ENCODE assay signal across 19 cellular contexts in the genomic region with DNA sequence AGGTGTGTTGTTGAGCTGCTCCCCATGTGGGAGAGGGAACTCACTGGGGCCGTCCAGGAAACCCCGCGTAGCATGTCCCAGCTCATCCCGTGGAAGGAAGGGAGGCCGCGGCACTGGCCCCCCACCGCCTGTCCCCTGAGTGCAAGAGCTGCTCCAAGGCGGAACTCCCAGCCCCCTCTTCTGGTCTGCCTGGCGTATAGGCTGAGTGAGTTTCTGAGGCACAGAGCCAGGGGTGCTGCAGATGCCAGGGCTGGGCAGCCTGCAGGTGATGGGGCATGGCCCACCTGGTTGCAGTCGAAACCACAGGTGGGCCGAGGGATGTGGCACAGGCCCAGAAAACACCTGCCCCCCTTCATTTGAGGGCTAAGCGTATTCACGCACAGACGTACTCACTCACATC. TPM values are rescaled to one million over a fixed set of nuclear protein-coding genes. Genes with fewer than 3 reads are reported as not detected.
DNase-seq lines count a peak whose midpoint lies in the region; ATAC-seq and TF ChIP-seq lines count a peak whose summit lies in the region.
"Had no signal": no experiment of that assay in that cellular context is flagged by ENCODE, and none has a peak within 500 bp of the region (broad histone marks: within the 10 kb centered on the region; RNA-seq: fewer than 3 reads in every experiment).

No MANE protein-coding gene starts in this region.

- 93 to 95% methylated on average over 7 to 14 of the region's 14 CpGs for WGBS in endodermal cell (ENCODE audit: insufficient coverage in 1 of 2, insufficient read length in 1 of 2), 2 experiments
- WGBS in mammary epithelial cell (ENCODE audit: low coverage, missing lambda C conversion rate), result 91% methylated on average over 4 of the region's 14 CpGs

- no peak overlapping the region for H3K4me2 ChIP-seq in mammary epithelial cell (ENCODE audit: insufficient read depth, low read depth, low read length)

- H3K27ac ChIP-seq in endodermal cell (ENCODE audit: low read depth, low read length) (peak overlapping the region; percentile 57), gastrocnemius medialis (peak overlapping the region; percentile 93 to 100 (median 98)), mammary epithelial cell (ENCODE audit: insufficient read depth, low read depth, low read length) (no peak overlapping the region), SJCRH30 (no peak overlapping the region)
- H3K27ac ChIP-seq in CD4-positive, alpha-beta T cell (ENCODE audit: low read depth, low read length), result no peak overlapping the region
- H3K27ac ChIP-seq: SJSA1 had no signal

- no peaks in the 10 kb centered on the region for H3K4me1 ChIP-seq in endodermal cell (ENCODE audit: control insufficient read depth, insufficient read depth, low read length)
- H3K4me1 ChIP-seq in gastrocnemius medialis, result peaks cover 61 to 72% of the 10 kb centered on the region in 2 donors
- H3K4me1 ChIP-seq in mammary epithelial cell (ENCODE audit: insufficient read depth, low read length), result peaks cover 13% of the 10 kb centered on the region
- H3K4me1 ChIP-seq in SJCRH30, result no peaks in the 10 kb centered on the region
- H3K4me1 ChIP-seq: SJSA1 had no signal

- no peak overlapping the region for H2AFZ ChIP-seq in mammary epithelial cell (ENCODE audit: low read depth, low read length)

- no peak overlapping the region for H3K27ac Mint-ChIP-seq in endodermal cell
- no peak overlapping the region for H3K27ac Mint-ChIP-seq in CD4-positive, alpha-beta T cell
- H3K27ac Mint-ChIP-seq: CD4-positive, CD25-positive, alpha-beta regulatory T cell had no signal

- peak; percentile 51 for DNase-seq in NCI-H345 (lab: John Stamatoyannopoulos, UW)
- no peak for DNase-seq in NCI-H345 treated with DMSO at 0.1 percent for 48 hours (lab: John Stamatoyannopoulos, UW; ENCODE audit: unreplicated experiment)
- DNase-seq in H7, result peak; percentile 50
- DNase-seq in endodermal cell, result no peak
- no peak for DNase-seq in gastrocnemius medialis
- no peak for DNase-seq in CD4-positive, alpha-beta T cell
- DNase-seq in mammary epithelial cell, result no peak
- no peak for DNase-seq in SJCRH30
- DNase-seq: AML-193; Caco-2; CD4-positive, CD25-positive, alpha-beta regulatory T cell; EL; GF-D8; Karpas-422; NCI-H1694; NCI-H82 had no signal

- no peaks in the 10 kb centered on the region for H3K79me2 ChIP-seq in mammary epithelial cell (ENCODE audit: insufficient read depth, low read length)

- BruUV-seq in mammary epithelial cell (replicated peaks; lab: Mats Ljungman, UMichigan), result no TSS peak

- H3K36me3 Mint-ChIP-seq in endodermal cell (ENCODE audit: low read depth), result no peaks in the 10 kb centered on the region
- H3K36me3 Mint-ChIP-seq in CD4-positive, alpha-beta T cell (ENCODE audit: low read depth), result no peaks in the 10 kb centered on the region
- H3K36me3 Mint-ChIP-seq: CD4-positive, CD25-positive, alpha-beta regulatory T cell had no signal

- H3K36me3 ChIP-seq in H7 (replicated peaks; ENCODE audit: control insufficient read depth, insufficient read depth, low read length) (no peaks in the 10 kb centered on the region), endodermal cell (ENCODE audit: control insufficient read depth, insufficient read depth, low read length) (no peaks in the 10 kb centered on the region), gastrocnemius medialis (peaks cover 0 to 38% of the 10 kb centered on the region in 2 donors), mammary epithelial cell (ENCODE audit: insufficient read depth, low read length) (no peaks in the 10 kb centered on the region), SJCRH30 (no peaks in the 10 kb centered on the region)
- H3K36me3 ChIP-seq: SJSA1 had no signal

- peaks cover 8% of the 10 kb centered on the region for H3K4me1 Mint-ChIP-seq in endodermal cell
- H3K4me1 Mint-ChIP-seq in CD4-positive, alpha-beta T cell (ENCODE audit: low read depth), result no peaks in the 10 kb centered on the region
- H3K4me1 Mint-ChIP-seq: CD4-positive, CD25-positive, alpha-beta regulatory T cell had no signal

- TF ChIP-seq POLR2A in gastrocnemius medialis (IDR thresholded peaks at IDR 0.05), result no peak

- H3K4me3 ChIP-seq in H7 (ENCODE audit: insufficient read depth, low read depth, low read length) (no peak overlapping the region), endodermal cell (ENCODE audit: low read length) (no peak overlapping the region), gastrocnemius medialis (no peak overlapping the region), mammary epithelial cell (replicated peaks in 1 of 3; ENCODE audit: insufficient read depth in 1 of 3, low read depth in 2 of 3, low read length in 3 of 3) (no peak overlapping the region), SJCRH30 (no peak overlapping the region)
- H3K4me3 ChIP-seq: SJSA1 had no signal

- in situ Hi-C loops in gastrocnemius medialis (cut with MboI; ENCODE audit: low sequenced_read_pairs in 4 of 4), result loop anchor here in 3 of 4 donors (10.0 kb wide), 1 partner anchor 56 kb away; no protein-coding TSS in a partner anchor
- in situ Hi-C loops in mammary epithelial cell (cut with MboI; ENCODE audit: low sequenced_read_pairs in 2 of 2), result no loop called here

- CTCF ChIA-PET in CD4-positive, alpha-beta T cell (lab: Charles Lee), result no interaction called here
- CTCF ChIA-PET in mammary epithelial cell (lab: Charles Lee; ENCODE audit: low non-redundant PET), result no interaction called here

- TF ChIP-seq CTCF in endodermal cell (conservative IDR thresholded peaks at IDR 0.05), result no peak
- no peak for TF ChIP-seq CTCF in gastrocnemius medialis (IDR thresholded peaks at IDR 0.05 in 4 of 5, conservative IDR thresholded peaks at IDR 0.05 in 1 of 5)
- no peak for TF ChIP-seq CTCF in CD4-positive, alpha-beta T cell (IDR thresholded peaks at IDR 0.05)
- no peak for TF ChIP-seq CTCF in mammary epithelial cell (conservative IDR thresholded peaks at IDR 0.05 in 1 of 2, IDR thresholded peaks at IDR 0.05 in 1 of 2; ENCODE audit: extremely low read depth in 1 of 2, insufficient read depth in 1 of 2, low read depth in 1 of 2, low read length in 2 of 2)

- no peak for ATAC-seq in gastrocnemius medialis
- no peak for ATAC-seq in CD4-positive, alpha-beta T cell (ENCODE audit: poor library complexity)
- ATAC-seq: Panc1 had no signal

- H3K9ac ChIP-seq in endodermal cell (ENCODE audit: extremely low read depth, low read length, poor library complexity, severe bottlenecking), result no peak overlapping the region
- no peak overlapping the region for H3K9ac ChIP-seq in mammary epithelial cell (ENCODE audit: insufficient read depth, low read length)

- no peaks in the 10 kb centered on the region for H3K27me3 Mint-ChIP-seq in endodermal cell (ENCODE audit: insufficient read depth)
- H3K27me3 Mint-ChIP-seq in CD4-positive, alpha-beta T cell, result peaks cover 3% of the 10 kb centered on the region
- H3K27me3 Mint-ChIP-seq: CD4-positive, CD25-positive, alpha-beta regulatory T cell had no signal

- H4K20me1 ChIP-seq in mammary epithelial cell (ENCODE audit: insufficient read depth, low read length), result no peaks in the 10 kb centered on the region

- intact Hi-C loops in gastrocnemius medialis (cut with DNase I; ENCODE audit: low total_unique reads), result no loop called here
- intact Hi-C loops in CD4-positive, alpha-beta T cell (cut with DNase I, micrococcal nuclease), result no loop called here
- intact Hi-C loops in mammary epithelial cell (cut with micrococcal nuclease), result no loop called here

- peaks cover 7% of the 10 kb centered on the region for H3K9me3 Mint-ChIP-seq in endodermal cell
- H3K9me3 Mint-ChIP-seq in CD4-positive, alpha-beta T cell, result no peaks in the 10 kb centered on the region
- H3K9me3 Mint-ChIP-seq: CD4-positive, CD25-positive, alpha-beta regulatory T cell had no signal

- POLR2A ChIA-PET in CD4-positive, alpha-beta T cell (lab: Charles Lee), result no interaction called here

- H3K9me3 ChIP-seq in endodermal cell (ENCODE audit: control insufficient read depth, low read length), result no peaks in the 10 kb centered on the region
- H3K9me3 ChIP-seq in gastrocnemius medialis, result no peaks in the 10 kb centered on the region
- no peaks in the 10 kb centered on the region for H3K9me3 ChIP-seq in CD4-positive, alpha-beta T cell (ENCODE audit: control insufficient read depth, low read length)
- H3K9me3 ChIP-seq in mammary epithelial cell (replicated peaks; ENCODE audit: insufficient read depth, low read length), result no peaks in the 10 kb centered on the region
- no peaks in the 10 kb centered on the region for H3K9me3 ChIP-seq in SJCRH30 (replicated peaks)
- H3K9me3 ChIP-seq: Caco-2, SJSA1 had no signal

- no peaks in the 10 kb centered on the region for H3K27me3 ChIP-seq in H7 (ENCODE audit: control insufficient read depth, insufficient read depth, low read length)
- no peaks in the 10 kb centered on the region for H3K27me3 ChIP-seq in endodermal cell (ENCODE audit: control insufficient read depth, insufficient read depth, low read length, poor library complexity, severe bottlenecking)
- H3K27me3 ChIP-seq in gastrocnemius medialis, result no peaks in the 10 kb centered on the region
- no peaks in the 10 kb centered on the region for H3K27me3 ChIP-seq in CD4-positive, alpha-beta T cell (ENCODE audit: control insufficient read depth, insufficient read depth, low read length)
- H3K27me3 ChIP-seq in mammary epithelial cell (ENCODE audit: insufficient read depth, low read length), result no peaks in the 10 kb centered on the region
- peaks cover 9% of the 10 kb centered on the region; the same call in 1 of the 2 replicates for H3K27me3 ChIP-seq in SJCRH30

- no peak overlapping the region for H3K4me3 Mint-ChIP-seq in endodermal cell
- H3K4me3 Mint-ChIP-seq in CD4-positive, alpha-beta T cell, result no peak overlapping the region
- H3K4me3 Mint-ChIP-seq: CD4-positive, CD25-positive, alpha-beta regulatory T cell had no signal

- dilution Hi-C loops in mammary epithelial cell (cut with HindIII; ENCODE audit: low sequenced_read_pairs), result no loop called here

RNA-seq across cellular contexts. Expression of gene ABLIM2, which starts 49.6 kb away (rescaled TPM):
- 1.6 and 1.9 TPM in 2 replicates for total RNA-seq in H7 (2014; rRNA removed; shearing (Covaris generic))
- total RNA-seq in endodermal cell (1 to 10 TPM in 1 of 2 donors, under 1 TPM in 1; 0.35 to 1.6 TPM), gastrocnemius medialis (100 to 1,000 TPM; 177 to 281 (median 244) TPM), mammary epithelial cell (under 1 TPM; 0.28 to 0.67 TPM)
- 1.4 TPM for polyA plus RNA-seq in endodermal cell (2013, experiment 1 of 2)
- 2.5 TPM for polyA plus RNA-seq in endodermal cell (2013, experiment 2 of 2)
- 1 to 10 TPM; 2.5 to 2.7 TPM for total RNA-seq in CD4-positive, alpha-beta T cell
- polyA plus RNA-seq in mammary epithelial cell, result 0.87 TPM
- polyA minus RNA-seq in mammary epithelial cell, result 3.9 TPM
- 0.12 and 0.20 TPM in 2 replicates for total RNA-seq in SJCRH30 (2014; rRNA removed; shearing (Covaris generic))
- polyA plus RNA-seq: AG04450 had no signal

Comparison
In these comparisons a context has a peak if more than half of its experiments do, and no peak if none do; other contexts are left out.
1. DNase-seq: peak in NCI-H345 (single experiment) and H7 (single experiment); none in NCI-H345 treated with DMSO at 0.1 percent for 48 hours (single experiment), endodermal cell (single experiment), gastrocnemius medialis (0 of 2), CD4-positive, alpha-beta T cell (0 of 10), mammary epithelial cell (single experiment) and SJCRH30 (0 of 2).
2. H3K27ac ChIP-seq: peak in endodermal cell (single experiment) and gastrocnemius medialis (4 of 4); none in CD4-positive, alpha-beta T cell (single experiment), mammary epithelial cell (single experiment) and SJCRH30 (single experiment).
3. RNA of gene ABLIM2, which starts 49.6 kb away (total RNA-seq): 177 to 281 TPM in gastrocnemius medialis; 2.5 to 2.7 TPM in CD4-positive, alpha-beta T cell, 1.6 to 1.9 TPM in H7, 0.35 to 1.6 TPM in endodermal cell, 0.28 to 0.67 TPM in mammary epithelial cell and 0.12 to 0.20 TPM in SJCRH30; every median in the first group is over 10 times any median in the second.
4. in situ Hi-C loops: an anchor here in gastrocnemius medialis (10.0 kb wide); none called in mammary epithelial cell.